9 cellular contexts compared by ENCODE assay signal in genomic region chr12:122096591-122097149, GRCh38. TPM values are rescaled to one million over a fixed set of nuclear protein-coding genes. Genes with fewer than 3 reads are reported as not detected.
DNase-seq lines count a peak whose midpoint lies in the region; ATAC-seq and TF ChIP-seq lines count a peak whose summit lies in the region.
"Had no signal": no experiment of that assay in that cellular context is flagged by ENCODE, and none has a peak within 500 bp of the region (broad histone marks: within the 10 kb centered on the region; RNA-seq: fewer than 3 reads in every experiment).

No MANE protein-coding gene starts in this region.

- H3K4me3 ChIP-seq in CD8-positive, alpha-beta memory T cell (ENCODE audit: low read length) = no peak overlapping the region
- H3K4me3 ChIP-seq in gastroesophageal sphincter = no peak overlapping the region
- H3K4me3 ChIP-seq in prostate gland = no peak overlapping the region

- no peaks in the 10 kb centered on the region for H3K27me3 Mint-ChIP-seq in CD8-positive, alpha-beta memory T cell
- H3K27me3 Mint-ChIP-seq in activated T-helper 17 cell treated with anti-CD3 and anti-CD28 coated beads, Interleukin-2, amount 50 U/mL, for 72 hours = no peaks in the 10 kb centered on the region
- H3K27me3 Mint-ChIP-seq in activated T-helper 2 cell treated with anti-CD3 and anti-CD28 coated beads, Interferon-gamma antibody, Interleukin-2, Interleukin-4, amounts not matched to agents 10 μg/mL and 5 μg/mL and 100 μg/mL, durations not matched to agents 14 hours and 24 hours and 36 hours (ENCODE audit: low read depth) = no peaks in the 10 kb centered on the region

- ATAC-seq in activated T-helper 17 cell treated with anti-CD3 and anti-CD28 coated beads, Interleukin-2, amount 50 U/mL, for 72 hours (replicated peaks) = no peak
- ATAC-seq in gastroesophageal sphincter = no peak
- ATAC-seq in HG02885 (IDR thresholded peaks at IDR 0.05; ENCODE audit: poor library complexity, unreplicated experiment) = no peak
- no peak for ATAC-seq in GM21717 (IDR thresholded peaks at IDR 0.05; ENCODE audit: unreplicated experiment)

- no peaks in the 10 kb centered on the region for H3K36me3 ChIP-seq in CD8-positive, alpha-beta memory T cell (ENCODE audit: insufficient read depth, low read length)
- H3K36me3 ChIP-seq in gastroesophageal sphincter (no peaks in the 10 kb centered on the region), prostate gland (no peaks in the 10 kb centered on the region)

- CTCF ChIA-PET in CD8-positive, alpha-beta memory T cell (lab: Charles Lee) = interaction anchor here (1.6 to 4.4 kb wide), 2 partner anchors 15 to 26 kb away, joined by 4 to 19 read pairs; no protein-coding TSS in a partner anchor

- peaks cover 0 to 4% (median 0%) of the 10 kb centered on the region in 3 donors for H3K36me3 Mint-ChIP-seq in CD8-positive, alpha-beta memory T cell
- H3K36me3 Mint-ChIP-seq in activated T-helper 17 cell treated with anti-CD3 and anti-CD28 coated beads, Interleukin-2, amount 50 U/mL, for 72 hours (ENCODE audit: low read depth) = no peaks in the 10 kb centered on the region
- peaks cover 5% of the 10 kb centered on the region for H3K36me3 Mint-ChIP-seq in activated T-helper 2 cell treated with anti-CD3 and anti-CD28 coated beads, Interferon-gamma antibody, Interleukin-2, Interleukin-4, amounts not matched to agents 10 μg/mL and 5 μg/mL and 100 μg/mL, durations not matched to agents 14 hours and 24 hours and 36 hours (ENCODE audit: low read depth)

- TF ChIP-seq CTCF in gastroesophageal sphincter (IDR thresholded peaks at IDR 0.05) (no peak), prostate gland (IDR thresholded peaks at IDR 0.05) (peak in 1 of 4 experiments; percentile 13)

- DNase-seq in CD8-positive, alpha-beta memory T cell = no peak
- DNase-seq in prostate gland (ENCODE audit: low spot score) = no peak
- no peak for DNase-seq in activated T-helper 2 cell treated with anti-CD3 and anti-CD28 coated beads, Interferon-gamma antibody, Interleukin-2, Interleukin-4, amounts not matched to agents 10 μg/mL and 5 μg/mL and 100 μg/mL, durations not matched to agents 14 hours and 24 hours and 36 hours (ENCODE audit: low spot score)
- DNase-seq in NCI-H1417 (lab: John Stamatoyannopoulos, UW) = no peak
- DNase-seq: activated naive CD4-positive, alpha-beta T cell had no signal

- intact Hi-C loops in prostate gland (cut with DNase I) = no loop called here
- intact Hi-C loops in activated T-helper 2 cell treated with anti-CD3 and anti-CD28 coated beads, Interferon-gamma antibody, Interleukin-2, Interleukin-4, amounts not matched to agents 10 μg/mL and 5 μg/mL and 100 μg/mL, durations not matched to agents 14 hours and 24 hours and 36 hours (cut with micrococcal nuclease) = no loop called here

- peak overlapping the region; percentile 62 for H3K27ac ChIP-seq in CD8-positive, alpha-beta memory T cell (ENCODE audit: low read depth, low read length)
- H3K27ac ChIP-seq in gastroesophageal sphincter (peak overlapping the region in 3 of 4 donors; percentile 71 to 79 (median 74)), prostate gland (peak overlapping the region; percentile 60 to 64)

- H3K27ac Mint-ChIP-seq in CD8-positive, alpha-beta memory T cell = peak overlapping the region in 6 of 8 donors; percentile 17 to 78 (median 71)
- peak overlapping the region; percentile 74 for H3K27ac Mint-ChIP-seq in activated T-helper 17 cell treated with anti-CD3 and anti-CD28 coated beads, Interleukin-2, amount 50 U/mL, for 72 hours
- no peak overlapping the region for H3K27ac Mint-ChIP-seq in activated T-helper 2 cell treated with anti-CD3 and anti-CD28 coated beads, Interferon-gamma antibody, Interleukin-2, Interleukin-4, amounts not matched to agents 10 μg/mL and 5 μg/mL and 100 μg/mL, durations not matched to agents 14 hours and 24 hours and 36 hours

- H3K27me3 ChIP-seq in CD8-positive, alpha-beta memory T cell (ENCODE audit: insufficient read depth, low read length, poor library complexity, severe bottlenecking) = no peaks in the 10 kb centered on the region
- no peaks in the 10 kb centered on the region for H3K27me3 ChIP-seq in gastroesophageal sphincter
- no peaks in the 10 kb centered on the region for H3K27me3 ChIP-seq in prostate gland (replicated peaks; ENCODE audit: insufficient read depth)

- TF ChIP-seq POLR2A in gastroesophageal sphincter (IDR thresholded peaks at IDR 0.05) = no peak
- no peak for TF ChIP-seq POLR2A in prostate gland (IDR thresholded peaks at IDR 0.05)

- no peaks in the 10 kb centered on the region for H3K9me3 Mint-ChIP-seq in CD8-positive, alpha-beta memory T cell
- no peaks in the 10 kb centered on the region for H3K9me3 Mint-ChIP-seq in activated T-helper 17 cell treated with anti-CD3 and anti-CD28 coated beads, Interleukin-2, amount 50 U/mL, for 72 hours
- H3K9me3 Mint-ChIP-seq in activated T-helper 2 cell treated with anti-CD3 and anti-CD28 coated beads, Interferon-gamma antibody, Interleukin-2, Interleukin-4, amounts not matched to agents 10 μg/mL and 5 μg/mL and 100 μg/mL, durations not matched to agents 14 hours and 24 hours and 36 hours = no peaks in the 10 kb centered on the region

- H3K4me3 Mint-ChIP-seq in CD8-positive, alpha-beta memory T cell = no peak overlapping the region
- H3K4me3 Mint-ChIP-seq in activated T-helper 17 cell treated with anti-CD3 and anti-CD28 coated beads, Interleukin-2, amount 50 U/mL, for 72 hours = no peak overlapping the region
- H3K4me3 Mint-ChIP-seq in activated T-helper 2 cell treated with anti-CD3 and anti-CD28 coated beads, Interferon-gamma antibody, Interleukin-2, Interleukin-4, amounts not matched to agents 10 μg/mL and 5 μg/mL and 100 μg/mL, durations not matched to agents 14 hours and 24 hours and 36 hours (ENCODE audit: low read depth) = no peak overlapping the region

- H3K9me3 ChIP-seq in CD8-positive, alpha-beta memory T cell (ENCODE audit: low read length) = no peaks in the 10 kb centered on the region
- no peaks in the 10 kb centered on the region for H3K9me3 ChIP-seq in gastroesophageal sphincter
- H3K9me3 ChIP-seq in prostate gland = no peaks in the 10 kb centered on the region

- 40 to 43% methylated on average over 3 to 15 of the region's 20 CpGs for WGBS in gastroesophageal sphincter (ENCODE audit: low coverage in 1 of 2), 2 donors
- WGBS in prostate gland = 28% methylated on average over 20 of the region's 20 CpGs

- peaks cover 74% of the 10 kb centered on the region for H3K4me1 ChIP-seq in CD8-positive, alpha-beta memory T cell (ENCODE audit: insufficient read depth, low read length)
- H3K4me1 ChIP-seq in gastroesophageal sphincter (peaks cover 10 to 100% (median 61%) of the 10 kb centered on the region in 3 donors), prostate gland (replicated peaks) (peaks cover 36% of the 10 kb centered on the region)

- no peak for TF ChIP-seq EP300 in gastroesophageal sphincter (IDR thresholded peaks at IDR 0.05)

- POLR2A ChIA-PET in CD8-positive, alpha-beta memory T cell (lab: Charles Lee) = interaction anchor here (0.5 kb wide), 1 partner anchor 18 kb away, joined by 3 read pairs; the partner anchor contains the start of gene MLXIP

- H3K4me1 Mint-ChIP-seq in CD8-positive, alpha-beta memory T cell = peaks cover 41 to 54% (median 52%) of the 10 kb centered on the region in 3 donors
- H3K4me1 Mint-ChIP-seq in activated T-helper 17 cell treated with anti-CD3 and anti-CD28 coated beads, Interleukin-2, amount 50 U/mL, for 72 hours = peaks cover 21% of the 10 kb centered on the region
- peaks cover 24% of the 10 kb centered on the region for H3K4me1 Mint-ChIP-seq in activated T-helper 2 cell treated with anti-CD3 and anti-CD28 coated beads, Interferon-gamma antibody, Interleukin-2, Interleukin-4, amounts not matched to agents 10 μg/mL and 5 μg/mL and 100 μg/mL, durations not matched to agents 14 hours and 24 hours and 36 hours (ENCODE audit: low read depth)

RNA-seq across cellular contexts. Expression of gene MLXIP, which starts 18.1 kb away (rescaled TPM):
- total RNA-seq in CD8-positive, alpha-beta memory T cell = 10 to 100 TPM; 32.1 to 33.9 TPM
- polyA plus RNA-seq in CD8-positive, alpha-beta memory T cell = 18.3 TPM
- 10 to 100 TPM; 19.7 to 28.9 TPM for total RNA-seq in activated T-helper 17 cell treated with anti-CD3 and anti-CD28 coated beads, Interleukin-2, amount 50 U/mL, for 72 hours
- total RNA-seq in gastroesophageal sphincter (10 to 100 TPM; 28.8 to 87.4 (median 54.9) TPM), prostate gland (10 to 100 TPM; 13.1 to 57.7 TPM)
- total RNA-seq in activated T-helper 2 cell treated with anti-CD3 and anti-CD28 coated beads, Interferon-gamma antibody, Interleukin-2, Interleukin-4, amounts not matched to agents 10 μg/mL and 5 μg/mL and 100 μg/mL, durations not matched to agents 14 hours and 24 hours and 36 hours = 36.7 and 41.4 TPM in 2 replicates
